15 cellular contexts compared by ENCODE assay signal in genomic region chr1:16063921-16064320, GRCh38. TPM values are rescaled to one million over a fixed set of nuclear protein-coding genes. Genes with fewer than 3 reads are reported as not detected.
DNase-seq lines count a peak whose midpoint lies in the region; ATAC-seq, FAIRE-seq and TF ChIP-seq lines count a peak whose summit lies in the region.
"Had no signal": no experiment of that assay in that cellular context is flagged by ENCODE, and none has a peak within 500 bp of the region (broad histone marks: within the 10 kb centered on the region; RNA-seq: fewer than 3 reads in every experiment).

No MANE protein-coding gene starts in this region.

- H3K9me3 ChIP-seq in vagina = no peaks in the 10 kb centered on the region

- H3K4me3 ChIP-seq in H7 (ENCODE audit: insufficient read depth, low read depth, low read length) (no peak overlapping the region), vagina (no peak overlapping the region)

- FAIRE-seq in urothelium cell line (lab: Jason Lieb, UNC) = no peak

- no peak for TF ChIP-seq CTCF in activated CD8-positive, alpha-beta T cell treated with anti-CD3 and anti-CD28 coated beads for 36 hours (IDR thresholded peaks at IDR 0.05)
- TF ChIP-seq CTCF in nephron (IDR thresholded peaks at IDR 0.05; ENCODE audit: unreplicated experiment in 3 of 3) (no peak), vagina (IDR thresholded peaks at IDR 0.05) (no peak)

- no peaks in the 10 kb centered on the region for H3K9me3 Mint-ChIP-seq in activated CD8-positive, alpha-beta T cell treated with anti-CD3 and anti-CD28 coated beads, Interleukin-2, amount 10 ng/mL, durations not matched to agents 7 days and 5 days (ENCODE audit: insufficient read depth)
- H3K9me3 Mint-ChIP-seq in activated CD8-positive, alpha-beta T cell treated with anti-CD3 and anti-CD28 coated beads for 36 hours = no peaks in the 10 kb centered on the region
- no peaks in the 10 kb centered on the region for H3K9me3 Mint-ChIP-seq in nephron
- H3K9me3 Mint-ChIP-seq: CD4-positive, CD25-positive, alpha-beta regulatory T cell had no signal

- intact Hi-C loops in activated CD8-positive, alpha-beta T cell treated with anti-CD3 and anti-CD28 coated beads for 36 hours (cut with micrococcal nuclease) = no loop called here
- intact Hi-C loops in vagina (cut with DNase I) = no loop called here

- no peak for TF ChIP-seq POLR2A in vagina (IDR thresholded peaks at IDR 0.05)

- peaks cover 56% of the 10 kb centered on the region for H3K4me1 Mint-ChIP-seq in activated CD8-positive, alpha-beta T cell treated with anti-CD3 and anti-CD28 coated beads, Interleukin-2, amount 10 ng/mL, durations not matched to agents 7 days and 5 days (ENCODE audit: low read depth)
- H3K4me1 Mint-ChIP-seq in activated CD8-positive, alpha-beta T cell treated with anti-CD3 and anti-CD28 coated beads for 36 hours (ENCODE audit: low read depth) = peaks cover 4% of the 10 kb centered on the region
- H3K4me1 Mint-ChIP-seq in nephron = peaks cover 4% of the 10 kb centered on the region

- CTCF ChIA-PET in activated CD8-positive, alpha-beta T cell treated with anti-CD3 and anti-CD28 coated beads, Interleukin-2, amount 10 ng/mL, durations not matched to agents 7 days and 5 days (lab: Charles Lee) = interaction anchor here (0.9 to 2.3 kb wide), 5 partner anchors 10 to 312 kb away, joined by 3 to 8 read pairs (median 4); no protein-coding TSS in a partner anchor
- CTCF ChIA-PET in activated CD8-positive, alpha-beta T cell treated with anti-CD3 and anti-CD28 coated beads for 36 hours (lab: Charles Lee) = interaction anchor here (1.3 kb wide), 1 partner anchor 54 kb away, joined by 3 read pairs; no protein-coding TSS in a partner anchor

- H3K36me3 ChIP-seq in H7 (replicated peaks; ENCODE audit: control insufficient read depth, insufficient read depth, low read length) (no peaks in the 10 kb centered on the region), vagina (no peaks in the 10 kb centered on the region)

- peak overlapping the region; percentile 75 for H3K27ac Mint-ChIP-seq in activated CD8-positive, alpha-beta T cell treated with anti-CD3 and anti-CD28 coated beads, Interleukin-2, amount 10 ng/mL, durations not matched to agents 7 days and 5 days
- no peak overlapping the region for H3K27ac Mint-ChIP-seq in activated CD8-positive, alpha-beta T cell treated with anti-CD3 and anti-CD28 coated beads for 36 hours
- peak overlapping the region in 2 of 3 experiments; percentile 15 to 90 for H3K27ac Mint-ChIP-seq in nephron

- POLR2A ChIA-PET in activated CD8-positive, alpha-beta T cell treated with anti-CD3 and anti-CD28 coated beads, Interleukin-2, amount 10 ng/mL, durations not matched to agents 7 days and 5 days (lab: Charles Lee) = interaction anchor here (0.6 kb wide), 1 partner anchor 137 kb away, joined by 3 read pairs; no protein-coding TSS in a partner anchor
- POLR2A ChIA-PET in activated CD8-positive, alpha-beta T cell treated with anti-CD3 and anti-CD28 coated beads for 36 hours (lab: Charles Lee) = interaction anchor here (0.7 kb wide), 1 partner anchor 11 kb away, joined by 3 read pairs; no protein-coding TSS in a partner anchor

- DNase-seq in activated CD8-positive, alpha-beta T cell treated with anti-CD3 and anti-CD28 coated beads, Interleukin-2, amount 10 ng/mL, durations not matched to agents 7 days and 5 days = no peak
- no peak for DNase-seq in activated CD8-positive, alpha-beta T cell treated with anti-CD3 and anti-CD28 coated beads for 36 hours
- peak; percentile 67 for DNase-seq in H7
- no peak for DNase-seq in vagina (ENCODE audit: extremely low spot score in 2 of 2)
- DNase-seq in urothelium cell line (ENCODE audit: low spot score) = no peak
- no peak for DNase-seq in NCI-H226
- DNase-seq: CD4-positive, CD25-positive, alpha-beta regulatory T cell; NCI-H187; NCI-H345; NCI-H526; NK-92 treated with Interleukin-12 subunit alpha and Interleukin-12 subunit beta, amount 100 ng/mL, for 24 hours; SHP77 had no signal

- peak overlapping the region; percentile 63 for H3K27ac ChIP-seq in vagina
- H3K27ac ChIP-seq: HL-60 had no signal

- peak overlapping the region; percentile 74 for H3K4me3 Mint-ChIP-seq in activated CD8-positive, alpha-beta T cell treated with anti-CD3 and anti-CD28 coated beads, Interleukin-2, amount 10 ng/mL, durations not matched to agents 7 days and 5 days
- no peak overlapping the region for H3K4me3 Mint-ChIP-seq in activated CD8-positive, alpha-beta T cell treated with anti-CD3 and anti-CD28 coated beads for 36 hours
- H3K4me3 Mint-ChIP-seq in nephron = no peak overlapping the region
- H3K4me3 Mint-ChIP-seq: CD4-positive, CD25-positive, alpha-beta regulatory T cell had no signal

- no peak for ATAC-seq in activated CD8-positive, alpha-beta T cell treated with anti-CD3 and anti-CD28 coated beads, Interleukin-2, amount 10 ng/mL, durations not matched to agents 7 days and 5 days
- no peak for ATAC-seq in activated CD8-positive, alpha-beta T cell treated with anti-CD3 and anti-CD28 coated beads for 36 hours

- no peaks in the 10 kb centered on the region for H3K27me3 ChIP-seq in H7 (ENCODE audit: control insufficient read depth, insufficient read depth, low read length)
- no peaks in the 10 kb centered on the region for H3K27me3 ChIP-seq in vagina

- peaks cover 17% of the 10 kb centered on the region for H3K4me1 ChIP-seq in vagina

- no peaks in the 10 kb centered on the region for H3K36me3 Mint-ChIP-seq in activated CD8-positive, alpha-beta T cell treated with anti-CD3 and anti-CD28 coated beads, Interleukin-2, amount 10 ng/mL, durations not matched to agents 7 days and 5 days (ENCODE audit: low read depth)
- H3K36me3 Mint-ChIP-seq in activated CD8-positive, alpha-beta T cell treated with anti-CD3 and anti-CD28 coated beads for 36 hours (ENCODE audit: low read depth) = no peaks in the 10 kb centered on the region
- H3K36me3 Mint-ChIP-seq in nephron (ENCODE audit: low read depth) = no peaks in the 10 kb centered on the region
- H3K36me3 Mint-ChIP-seq: CD4-positive, CD25-positive, alpha-beta regulatory T cell had no signal

- no peaks in the 10 kb centered on the region for H3K27me3 Mint-ChIP-seq in activated CD8-positive, alpha-beta T cell treated with anti-CD3 and anti-CD28 coated beads, Interleukin-2, amount 10 ng/mL, durations not matched to agents 7 days and 5 days (ENCODE audit: low read depth)
- peaks cover 3% of the 10 kb centered on the region for H3K27me3 Mint-ChIP-seq in activated CD8-positive, alpha-beta T cell treated with anti-CD3 and anti-CD28 coated beads for 36 hours
- peaks cover 38% of the 10 kb centered on the region for H3K27me3 Mint-ChIP-seq in nephron (ENCODE audit: low read depth)

RNA-seq across cellular contexts. Expression of gene FAM131C, which starts 9.5 kb away (rescaled TPM):
- total RNA-seq in activated CD8-positive, alpha-beta T cell treated with anti-CD3 and anti-CD28 coated beads, Interleukin-2, amount 10 ng/mL, durations not matched to agents 7 days and 5 days = 1 to 10 TPM; 6.0 to 6.1 TPM
- under 1 TPM; 0.70 to 0.87 TPM for total RNA-seq in activated CD8-positive, alpha-beta T cell treated with anti-CD3 and anti-CD28 coated beads for 36 hours
- 0.26 and 0.45 TPM in 2 replicates for total RNA-seq in H7 (2014; rRNA removed; shearing (Covaris generic))
- total RNA-seq in vagina = 0.98 TPM
- total RNA-seq: CD4-positive, CD25-positive, alpha-beta regulatory T cell; OCI-LY7 had no signal

RNA-seq across cellular contexts. Expression of gene CLCNKB, which starts 20.3 kb away (rescaled TPM):
- total RNA-seq in activated CD8-positive, alpha-beta T cell treated with anti-CD3 and anti-CD28 coated beads, Interleukin-2, amount 10 ng/mL, durations not matched to agents 7 days and 5 days = not detected
- total RNA-seq in activated CD8-positive, alpha-beta T cell treated with anti-CD3 and anti-CD28 coated beads for 36 hours = not detected
- 2.4 and 2.8 TPM in 2 replicates for total RNA-seq in H7 (2014; rRNA removed; shearing (Covaris generic))
- total RNA-seq in vagina = not detected
- total RNA-seq: CD4-positive, CD25-positive, alpha-beta regulatory T cell; OCI-LY7 had no signal

RNA-seq across cellular contexts. Expression of gene CLCNKA, which starts 42.1 kb away (rescaled TPM):
- not detected for total RNA-seq in activated CD8-positive, alpha-beta T cell treated with anti-CD3 and anti-CD28 coated beads, Interleukin-2, amount 10 ng/mL, durations not matched to agents 7 days and 5 days
- not detected for total RNA-seq in activated CD8-positive, alpha-beta T cell treated with anti-CD3 and anti-CD28 coated beads for 36 hours
- total RNA-seq in H7 (2014; rRNA removed; shearing (Covaris generic)) = 0.10 and 0.85 TPM in 2 replicates
- total RNA-seq in vagina = 0.25 TPM
- total RNA-seq: CD4-positive, CD25-positive, alpha-beta regulatory T cell; OCI-LY7 had no signal

RNA-seq across cellular contexts. Expression of gene HSPB7, which starts 46.1 kb away (rescaled TPM):
- not detected for total RNA-seq in activated CD8-positive, alpha-beta T cell treated with anti-CD3 and anti-CD28 coated beads, Interleukin-2, amount 10 ng/mL, durations not matched to agents 7 days and 5 days
- total RNA-seq in activated CD8-positive, alpha-beta T cell treated with anti-CD3 and anti-CD28 coated beads for 36 hours = not detected
- total RNA-seq in H7 (2014; rRNA removed; shearing (Covaris generic)) = 0.07 TPM in 1 of 2 replicates, not detected in the other
- 19.4 TPM for total RNA-seq in vagina
- total RNA-seq: CD4-positive, CD25-positive, alpha-beta regulatory T cell; OCI-LY7 had no signal

RNA-seq across cellular contexts. Expression of gene SRARP, which starts 59.9 kb away (rescaled TPM):
- not detected for total RNA-seq in activated CD8-positive, alpha-beta T cell treated with anti-CD3 and anti-CD28 coated beads, Interleukin-2, amount 10 ng/mL, durations not matched to agents 7 days and 5 days
- not detected for total RNA-seq in activated CD8-positive, alpha-beta T cell treated with anti-CD3 and anti-CD28 coated beads for 36 hours
- 0.15 and 0.28 TPM in 2 replicates for total RNA-seq in H7 (2014; rRNA removed; shearing (Covaris generic))
- not detected for total RNA-seq in vagina
- total RNA-seq: CD4-positive, CD25-positive, alpha-beta regulatory T cell; OCI-LY7 had no signal
